Comparison of ENCODE assay signal across 20 cellular contexts in genomic region chr17:66776999-66777688, GRCh38. TPM values are rescaled to one million over a fixed set of nuclear protein-coding genes. Genes with fewer than 3 reads are reported as not detected.
DNase-seq lines count a peak whose midpoint lies in the region; ATAC-seq and TF ChIP-seq lines count a peak whose summit lies in the region.
"Had no signal": no experiment of that assay in that cellular context is flagged by ENCODE, and none has a peak within 500 bp of the region (broad histone marks: within the 10 kb centered on the region; RNA-seq: fewer than 3 reads in every experiment).

No MANE protein-coding gene starts in this region.

- H2BK5ac ChIP-seq in H9 (ENCODE audit: insufficient read length, low read length), result peak overlapping the region; percentile 69
- no peak overlapping the region for H2BK5ac ChIP-seq in trophoblast cell (ENCODE audit: low read depth, low read length, poor library complexity)

- intact Hi-C loops in posterior cingulate gyrus (cut with DNase I), result no loop called here

- H3K27me3 ChIP-seq in H9 (ENCODE audit: insufficient read depth, low read length) (no peaks in the 10 kb centered on the region), iPS-18a (ENCODE audit: control insufficient read depth, insufficient read depth, low read length) (no peaks in the 10 kb centered on the region), trophoblast cell (ENCODE audit: insufficient read depth, low read length) (no peaks in the 10 kb centered on the region), gastroesophageal sphincter (no peaks in the 10 kb centered on the region)
- H3K27me3 ChIP-seq: body of pancreas, colonic mucosa had no signal

- no peak overlapping the region for H3T11ph ChIP-seq in H9 (ENCODE audit: low read length)

- no peak for ATAC-seq in GM19351 (IDR thresholded peaks at IDR 0.05; ENCODE audit: unreplicated experiment)
- no peak for ATAC-seq in gastroesophageal sphincter
- ATAC-seq: body of pancreas had no signal

- peak overlapping the region; percentile 84 for H4K5ac ChIP-seq in H9 (ENCODE audit: insufficient read length, low read depth, low read length)

- no peak overlapping the region for H4K12ac ChIP-seq in trophoblast cell (ENCODE audit: low read depth, low read length)

- no peak overlapping the region for H4K8ac ChIP-seq in H9 (replicated peaks; ENCODE audit: insufficient read length, low read depth, low read length)
- no peak overlapping the region for H4K8ac ChIP-seq in trophoblast cell (ENCODE audit: low read depth, low read length)

- no peak overlapping the region for H2BK15ac ChIP-seq in H9 (ENCODE audit: low read depth, low read length)

- H3K4me3 ChIP-seq in iPS-18a (ENCODE audit: low read length), result peak overlapping the region; percentile 31
- H3K4me3 ChIP-seq in trophoblast cell (ENCODE audit: low read depth, low read length), result no peak overlapping the region
- H3K4me3 ChIP-seq in gastroesophageal sphincter, result no peak overlapping the region
- H3K4me3 ChIP-seq: body of pancreas, colonic mucosa had no signal

- no peaks in the 10 kb centered on the region; a peak in 2 of 7 replicates for H3K36me3 Mint-ChIP-seq in H9 (ENCODE audit: insufficient read depth in 1 of 3, low read depth in 3 of 3)

- no peak for TF ChIP-seq POLR2A in gastroesophageal sphincter (IDR thresholded peaks at IDR 0.05)

- H3K4me2 ChIP-seq in H9 (ENCODE audit: insufficient read depth, insufficient read length, low read length) (peak overlapping the region; percentile 9), trophoblast cell (ENCODE audit: low read length) (peak overlapping the region; percentile 22)

- H3K27me3 Mint-ChIP-seq in H9 (ENCODE audit: low read depth), result no peaks in the 10 kb centered on the region
- H3K27me3 Mint-ChIP-seq: progenitor cell of endocrine pancreas had no signal

- H3K4me1 ChIP-seq in H9 (ENCODE audit: insufficient read depth, low read length) (peaks cover 11% of the 10 kb centered on the region; the same call in 1 of the 2 replicates), iPS-18a (ENCODE audit: control insufficient read depth, low read depth, low read length) (peaks cover 43% of the 10 kb centered on the region), trophoblast cell (ENCODE audit: control insufficient read depth in 1 of 2, insufficient read depth in 2 of 2, low read length in 2 of 2) (peaks cover 1 to 4% of the 10 kb centered on the region in 2 experiments), gastroesophageal sphincter (no peaks in the 10 kb centered on the region)

- no peaks in the 10 kb centered on the region for H3K9me3 Mint-ChIP-seq in H9
- H3K9me3 Mint-ChIP-seq: activated T-helper 2 cell treated with anti-CD3 and anti-CD28 coated beads, Interferon-gamma antibody, Interleukin-2, Interleukin-4, amounts not matched to agents 10 μg/mL and 5 μg/mL and 100 μg/mL, durations not matched to agents 14 hours and 24 hours and 36 hours had no signal

- peaks cover 53 to 62% of the 10 kb centered on the region in 2 experiments for H3K4me1 Mint-ChIP-seq in H9

- H2BK20ac ChIP-seq in H9 (ENCODE audit: low read depth, low read length, poor library complexity, severe bottlenecking), result no peak overlapping the region

- H2AK5ac ChIP-seq in H9 (ENCODE audit: insufficient read length, low read length) (no peak overlapping the region), trophoblast cell (ENCODE audit: low read length) (no peak overlapping the region)

- H2BK120ac ChIP-seq in H9 (ENCODE audit: low read depth, low read length, poor library complexity, severe bottlenecking), result no peak overlapping the region
- no peak overlapping the region for H2BK120ac ChIP-seq in trophoblast cell (ENCODE audit: insufficient read depth, low read length, poor library complexity)

- H4K20me1 ChIP-seq in H9 (ENCODE audit: control insufficient read depth, insufficient read depth, insufficient read length), result no peaks in the 10 kb centered on the region

- peak overlapping the region; percentile 19 to 39; a peak in 4 of 5 replicates for H3K4me3 Mint-ChIP-seq in H9

- H2BK12ac ChIP-seq in H9 (ENCODE audit: insufficient read length, low read depth, low read length) (peak overlapping the region; percentile 31), trophoblast cell (ENCODE audit: low read length) (no peak overlapping the region)

- H3K23ac ChIP-seq in H9 (ENCODE audit: insufficient read length, low read depth, low read length) (no peak overlapping the region), trophoblast cell (ENCODE audit: low read length) (no peak overlapping the region)

- H2AFZ ChIP-seq in H9 (ENCODE audit: low read length) (no peak overlapping the region), trophoblast cell (ENCODE audit: insufficient read depth, low read length, poor library complexity) (no peak overlapping the region)

- no peaks in the 10 kb centered on the region for H3K36me3 ChIP-seq in iPS-18a (ENCODE audit: control insufficient read depth, low read depth, low read length)
- H3K36me3 ChIP-seq in trophoblast cell (ENCODE audit: control insufficient read depth in 1 of 2, insufficient read depth in 2 of 2, low read length in 2 of 2), result no peaks in the 10 kb centered on the region
- H3K36me3 ChIP-seq in gastroesophageal sphincter, result peaks cover 0 to 28% of the 10 kb centered on the region in 2 donors
- H3K36me3 ChIP-seq: colonic mucosa had no signal

- DNase-seq in H9 (peak; percentile 34), SW480 (ENCODE audit: low spot score) (peak; percentile 74), trophoblast cell (no peak), DMS114 treated with DMSO at 0.1 percent for 48 hours (lab: John Stamatoyannopoulos, UW; ENCODE audit: unreplicated experiment) (no peak), posterior cingulate gyrus (no peak)
- DNase-seq: activated CD8-positive, alpha-beta memory T cell treated with anti-CD3 and anti-CD28 coated beads, Interleukin-2, amount 50 U/mL, for 4 hours; KG1; NCI-H1436 treated with DMSO at 0.1 percent for 48 hours; NCI-H524 treated with DMSO at 0.1 percent for 48 hours had no signal

- H3K14ac ChIP-seq in H9 (ENCODE audit: insufficient read depth, low read length) (peak overlapping the region; percentile 11; the same call in 1 of the 2 replicates), trophoblast cell (ENCODE audit: low read length) (no peak overlapping the region)

- no CpG with 5 or more reads among the region's 9 CpGs for WGBS in H9 (ENCODE audit: extremely low coverage, insufficient read length, low lambda C conversion rate)
- WGBS in trophoblast cell (ENCODE audit: extremely low coverage, insufficient coverage, insufficient read length), result no CpG with 5 or more reads among the region's 9 CpGs
- WGBS in gastroesophageal sphincter (ENCODE audit: low coverage in 1 of 2), 2 donors, result 75 to 93% methylated on average over 5 to 7 of the region's 9 CpGs

- H3K9ac ChIP-seq in H9 (ENCODE audit: extremely low read depth, insufficient read length, low read length) (no peak overlapping the region), iPS-18a (ENCODE audit: low read length) (peak overlapping the region; percentile 25), trophoblast cell (ENCODE audit: low read length) (no peak overlapping the region)

- H4K91ac ChIP-seq in H9 (ENCODE audit: insufficient read length, low read depth, low read length), result peak overlapping the region; percentile 77
- H4K91ac ChIP-seq in trophoblast cell (ENCODE audit: low read depth, low read length), result no peak overlapping the region

- no peaks in the 10 kb centered on the region for H3K79me1 ChIP-seq in H9 (ENCODE audit: insufficient read depth, low read depth, low read length, poor library complexity, severe bottlenecking)
- H3K79me1 ChIP-seq in trophoblast cell (ENCODE audit: low read length), result no peaks in the 10 kb centered on the region

- H3K4ac ChIP-seq in H9 (ENCODE audit: low read depth, low read length), result no peak overlapping the region
- no peak overlapping the region for H3K4ac ChIP-seq in trophoblast cell (ENCODE audit: low read depth, low read length)

- H3K27ac ChIP-seq in H9 (ENCODE audit: insufficient read length, low read depth, low read length) (peak overlapping the region; percentile 84), iPS-18a (ENCODE audit: low read length) (peak overlapping the region; percentile 60), trophoblast cell (ENCODE audit: low read depth, low read length) (no peak overlapping the region), gastroesophageal sphincter (no peak overlapping the region)
- H3K27ac ChIP-seq: body of pancreas, colonic mucosa, VCaP had no signal

- no peak for TF ChIP-seq EP300 in gastroesophageal sphincter (IDR thresholded peaks at IDR 0.05)

- H3K23me2 ChIP-seq in H9 (ENCODE audit: insufficient read length, low read depth, low read length, poor library complexity, severe bottlenecking), result no peaks in the 10 kb centered on the region

- H3K9me3 ChIP-seq in H9 (ENCODE audit: control insufficient read depth, low read depth, low read length), result no peaks in the 10 kb centered on the region
- no peaks in the 10 kb centered on the region for H3K9me3 ChIP-seq in iPS-18a (ENCODE audit: control insufficient read depth, low read depth, low read length)
- peaks cover 1% of the 10 kb centered on the region for H3K9me3 ChIP-seq in trophoblast cell (ENCODE audit: insufficient read depth, low read depth, low read length)
- no peaks in the 10 kb centered on the region for H3K9me3 ChIP-seq in gastroesophageal sphincter
- H3K9me3 ChIP-seq: body of pancreas, colonic mucosa had no signal

- no peak overlapping the region for H3K56ac ChIP-seq in H9 (ENCODE audit: insufficient read length, low read depth, low read length)

- H3K27ac Mint-ChIP-seq in H9, result peak overlapping the region; percentile 96 to 100 (median 97)
- H3K27ac Mint-ChIP-seq: activated T-helper 2 cell treated with anti-CD3 and anti-CD28 coated beads, Interferon-gamma antibody, Interleukin-2, Interleukin-4, amounts not matched to agents 10 μg/mL and 5 μg/mL and 100 μg/mL, durations not matched to agents 14 hours and 24 hours and 36 hours; progenitor cell of endocrine pancreas had no signal

- H3K18ac ChIP-seq in H9 (ENCODE audit: insufficient read length, low read depth, low read length) (peak overlapping the region; percentile 85), trophoblast cell (ENCODE audit: low read length) (no peak overlapping the region)

- 0 out of 3 replicates have a peak, but pooled peaks have one; percentile 12 for TF ChIP-seq CTCF in H9 (conservative IDR thresholded peaks at IDR 0.05)
- no peak for TF ChIP-seq CTCF in gastroesophageal sphincter (IDR thresholded peaks at IDR 0.05)

- H3K79me2 ChIP-seq in H9 (ENCODE audit: insufficient read depth, low read length), result no peaks in the 10 kb centered on the region
- no peaks in the 10 kb centered on the region for H3K79me2 ChIP-seq in trophoblast cell (ENCODE audit: control insufficient read depth, insufficient read depth, low read length, poor library complexity)

RNA-seq across cellular contexts. Expression of gene CACNG5, which starts 57.8 kb away (rescaled TPM):
- 1.2 and 1.6 TPM in 2 replicates for total RNA-seq in H9 (2021)
- polyA plus RNA-seq in trophoblast cell (2013), result not detected in 2 replicates
- not detected for total RNA-seq in gastroesophageal sphincter
- total RNA-seq: activated T-helper 2 cell treated with anti-CD3 and anti-CD28 coated beads, Interferon-gamma antibody, Interleukin-2, Interleukin-4, amounts not matched to agents 10 μg/mL and 5 μg/mL and 100 μg/mL, durations not matched to agents 14 hours and 24 hours and 36 hours; progenitor cell of endocrine pancreas; RPMI7951; T-helper 2 cell treated with Interferon-gamma antibody and Interleukin-4, amounts not matched to agents 100 ng/mL and 5 ng/mL, for 36 hours had no signal
- polyA plus RNA-seq: neural cell had no signal

Comparison
In these comparisons a context has a peak if more than half of its experiments do, and no peak if none do; other contexts are left out.
1. DNase-seq: peak in H9 (single experiment) and SW480 (single experiment); none in trophoblast cell (0 of 2), DMS114 treated with DMSO at 0.1 percent for 48 hours (single experiment) and posterior cingulate gyrus (0 of 10).
2. H3K27ac ChIP-seq: peak in H9 (single experiment) and iPS-18a (single experiment); none in trophoblast cell (single experiment) and gastroesophageal sphincter (0 of 4).